In the genomic region with DNA sequence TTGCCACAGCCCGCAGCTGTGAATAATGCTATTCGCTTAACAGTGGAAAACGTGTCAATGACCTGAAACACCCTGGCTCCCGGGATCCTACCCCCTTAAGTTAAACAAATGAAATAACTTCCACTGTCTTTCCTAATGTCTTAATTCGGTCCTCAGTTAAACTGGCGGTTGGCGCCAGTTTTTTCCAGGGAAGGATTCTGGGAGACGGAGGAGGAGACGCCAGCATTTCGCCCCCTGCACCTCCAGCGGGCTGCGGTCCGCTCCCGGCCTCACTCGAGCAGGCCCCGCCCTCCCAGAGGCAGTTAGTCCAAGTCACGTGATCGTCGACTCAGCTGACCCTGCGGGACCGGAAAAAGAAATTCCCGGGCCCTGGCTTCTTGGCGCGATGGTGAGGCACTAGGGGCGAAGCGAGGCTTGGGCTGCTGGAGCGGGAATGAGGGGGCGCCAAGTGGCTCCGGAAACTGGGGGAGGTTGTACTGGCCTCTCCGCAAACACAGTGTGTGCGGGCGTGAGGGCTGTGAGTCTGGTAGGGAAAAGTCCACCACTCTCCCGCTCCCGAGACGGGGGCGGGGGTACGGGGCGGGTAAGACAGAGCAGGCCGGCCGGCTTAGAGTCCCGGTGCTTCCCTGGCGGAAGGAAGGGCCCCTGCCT, we compare ENCODE assay signal across 8 cellular contexts. TPM values are rescaled to one million over a fixed set of nuclear protein-coding genes. Genes with fewer than 3 reads are reported as not detected.
DNase-seq lines count a peak whose midpoint lies in the region; ATAC-seq and TF ChIP-seq lines count a peak whose summit lies in the region.

Gene COMMD4, plus strand, starts transcription at position 359 of the 651 bp plus-strand sequence. Its CDS starts 27 bp downstream, at position 386.

- no peaks in the 10 kb centered on the region for H3K27me3 ChIP-seq in left lung

- H3K4me3 ChIP-seq in left lung = peak within 1 kb of the TSS; percentile 81 to 94

- DNase-seq in GM04504 (ENCODE audit: low read depth) (peak; percentile 81), NCI-H69 (lab: John Stamatoyannopoulos, UW) (peak; percentile 94), dermis microvascular lymphatic vessel endothelial cell (ENCODE audit: low read depth in 2 of 2) (peak; percentile 89 to 93), left lung (peak; percentile 95)
- DNase-seq in activated CD4-positive, alpha-beta T cell treated with anti-CD3 and anti-CD28 coated beads, Interleukin-2, amount 50 U/mL, for 4 hours = peak; percentile 51 to 52
- peak; percentile 88 to 90 for DNase-seq in stimulated activated CD4-positive, alpha-beta T cell treated with anti-CD3 and anti-CD28 coated beads, Interleukin-2, amount 100 ng/mL, for 24 hours

- H3K4me1 ChIP-seq in left lung = peaks cover 0 to 17% of the 10 kb centered on the region in 2 donors

- intact Hi-C loops in left lung (cut with DNase I) = no loop called here

- peak within 1 kb of the TSS; percentile 39 to 73 for H3K27ac ChIP-seq in left lung

- no peak for TF ChIP-seq CTCF in left lung (IDR thresholded peaks at IDR 0.05)

- no peaks in the 10 kb centered on the region for H3K9me3 ChIP-seq in left lung

- ATAC-seq in HG03280 (IDR thresholded peaks at IDR 0.05; ENCODE audit: unreplicated experiment) (peak; percentile 72), left lung (peak; percentile 96), HG02885 (IDR thresholded peaks at IDR 0.05; ENCODE audit: poor library complexity, unreplicated experiment) (no peak)

- H3K36me3 ChIP-seq in left lung = peaks cover 0 to 24% of the 10 kb centered on the region in 2 donors

RNA-seq across cellular contexts. Expression of gene COMMD4, which starts in this region (rescaled TPM):
- total RNA-seq in dermis microvascular lymphatic vessel endothelial cell (92.6 and 104 TPM in 2 replicates), left lung (10 to 100 TPM; 71.4 to 72.9 TPM)
